ENCODE assay signal across 31 cellular contexts in genomic region chr1:225974454-225974853, GRCh38. TPM values are rescaled to one million over a fixed set of nuclear protein-coding genes. Genes with fewer than 3 reads are reported as not detected.
"Had no signal": no experiment of that assay in that cellular context is flagged by ENCODE, and none has a peak within 500 bp of the region (broad histone marks: within the 10 kb centered on the region; RNA-seq: fewer than 3 reads in every experiment).

No MANE protein-coding gene starts in this region.

- H3K27me3 Mint-ChIP-seq: activated CD4-positive, alpha-beta memory T cell treated with anti-CD3 and anti-CD28 coated beads, Interleukin-2, amount 10 ng/mL, durations not matched to agents 7 days and 5 days; activated CD4-positive, alpha-beta T cell treated with anti-CD3 and anti-CD28 coated beads, Interleukin-2, amount 10 ng/mL, durations not matched to agents 24 days and 14 days; effector memory CD8-positive, alpha-beta T cell; naive thymus-derived CD4-positive, alpha-beta T cell had no signal

- H3K4me3 ChIP-seq: heart left ventricle, pancreas, psoas muscle, spleen, suprapubic skin, tibial artery had no signal

- ATAC-seq: activated CD4-positive, CD25-positive, alpha-beta regulatory T cell treated with anti-CD3 and anti-CD28 coated beads, Interleukin-2, amount 50 U/mL, for 24 hours; effector memory CD8-positive, alpha-beta T cell; heart left ventricle; left colon; naive thymus-derived CD4-positive, alpha-beta T cell; pancreas; psoas muscle had no signal

- H3K27ac Mint-ChIP-seq: activated CD4-positive, alpha-beta memory T cell treated with anti-CD3 and anti-CD28 coated beads, Interleukin-2, amount 10 ng/mL, durations not matched to agents 7 days and 5 days; activated CD4-positive, alpha-beta T cell treated with anti-CD3 and anti-CD28 coated beads, Interleukin-2, amount 10 ng/mL, durations not matched to agents 24 days and 14 days; effector memory CD8-positive, alpha-beta T cell; immature natural killer cell; naive thymus-derived CD4-positive, alpha-beta T cell; T-helper 2 cell treated with Interferon-gamma antibody and Interleukin-4, amounts not matched to agents 5 μg/mL and 100 μg/mL, for 36 hours had no signal

- H3K4me3 Mint-ChIP-seq: activated CD4-positive, alpha-beta memory T cell treated with anti-CD3 and anti-CD28 coated beads, Interleukin-2, amount 10 ng/mL, durations not matched to agents 7 days and 5 days; activated CD4-positive, alpha-beta T cell treated with anti-CD3 and anti-CD28 coated beads, Interleukin-2, amount 10 ng/mL, durations not matched to agents 24 days and 14 days; effector memory CD8-positive, alpha-beta T cell; immature natural killer cell; naive thymus-derived CD4-positive, alpha-beta T cell; T-helper 2 cell treated with Interferon-gamma antibody and Interleukin-4, amounts not matched to agents 5 μg/mL and 100 μg/mL, for 36 hours had no signal

- DNase-seq: activated CD4-positive, alpha-beta memory T cell treated with anti-CD3 and anti-CD28 coated beads, Interleukin-2, amount 10 ng/mL, durations not matched to agents 7 days and 5 days; activated CD4-positive, alpha-beta T cell treated with anti-CD3 and anti-CD28 coated beads, Interleukin-2, amount 10 ng/mL, durations not matched to agents 24 days and 14 days; activated gamma-delta T cell treated with Interleukin-2 at 50 U/mL for 16 hours; activated naive CD4-positive, alpha-beta T cell treated with anti-CD3 and anti-CD28 coated beads, Interleukin-2, amount 50 U/mL, for 16 hours; amniotic stem cell; brain microvascular endothelial cell; caudate nucleus; cortex of kidney; effector memory CD8-positive, alpha-beta T cell; foreskin fibroblast; heart left ventricle; hypothalamus; immature natural killer cell; kidney; left colon; mammary epithelial cell; midbrain; naive thymus-derived CD4-positive, alpha-beta T cell; pancreas; spleen; stimulated activated naive CD4-positive, alpha-beta T cell; T-helper 1 cell; tibial artery had no signal

- H3K27ac ChIP-seq: brain microvascular endothelial cell, heart left ventricle, pancreas, psoas muscle, spleen, suprapubic skin, tibial artery had no signal

- H3K27me3 ChIP-seq: brain microvascular endothelial cell, heart left ventricle, pancreas, spleen, suprapubic skin, tibial artery had no signal

- FAIRE-seq: astrocyte, endothelial cell of umbilical vein, kidney, pancreas had no signal

- H3K4me1 ChIP-seq: tibial artery had no signal

- H3K36me3 ChIP-seq: pancreas had no signal

- H3K9me3 ChIP-seq: heart left ventricle, pancreas, psoas muscle, spleen, suprapubic skin, tibial artery had no signal

- H3K9me3 Mint-ChIP-seq: activated CD4-positive, alpha-beta memory T cell treated with anti-CD3 and anti-CD28 coated beads, Interleukin-2, amount 10 ng/mL, durations not matched to agents 7 days and 5 days; activated CD4-positive, alpha-beta T cell treated with anti-CD3 and anti-CD28 coated beads, Interleukin-2, amount 10 ng/mL, durations not matched to agents 24 days and 14 days; effector memory CD8-positive, alpha-beta T cell; naive thymus-derived CD4-positive, alpha-beta T cell; T-helper 2 cell treated with Interferon-gamma antibody and Interleukin-4, amounts not matched to agents 5 μg/mL and 100 μg/mL, for 36 hours had no signal

RNA-seq across cellular contexts. Expression of gene LEFTY2, which starts 33.4 kb away (rescaled TPM):
- total RNA-seq: activated CD4-positive, alpha-beta memory T cell treated with anti-CD3 and anti-CD28 coated beads, Interleukin-2, amount 10 ng/mL, durations not matched to agents 7 days and 5 days; activated CD4-positive, alpha-beta T cell treated with anti-CD3 and anti-CD28 coated beads, Interleukin-2, amount 10 ng/mL, durations not matched to agents 24 days and 14 days; endothelial cell of umbilical vein; mammary epithelial cell; naive thymus-derived CD4-positive, alpha-beta T cell had no signal
- polyA plus RNA-seq: esophagus, immature natural killer cell, mammary epithelial cell, neural cell had no signal
